ENCODE assay signal across 8 cellular contexts in genomic region chr21:15064576-15065380, GRCh38. TPM values are rescaled to one million over a fixed set of nuclear protein-coding genes. Genes with fewer than 3 reads are reported as not detected.
DNase-seq lines count a peak whose midpoint lies in the region; ATAC-seq lines count a peak whose summit lies in the region.

A gene with protein sequence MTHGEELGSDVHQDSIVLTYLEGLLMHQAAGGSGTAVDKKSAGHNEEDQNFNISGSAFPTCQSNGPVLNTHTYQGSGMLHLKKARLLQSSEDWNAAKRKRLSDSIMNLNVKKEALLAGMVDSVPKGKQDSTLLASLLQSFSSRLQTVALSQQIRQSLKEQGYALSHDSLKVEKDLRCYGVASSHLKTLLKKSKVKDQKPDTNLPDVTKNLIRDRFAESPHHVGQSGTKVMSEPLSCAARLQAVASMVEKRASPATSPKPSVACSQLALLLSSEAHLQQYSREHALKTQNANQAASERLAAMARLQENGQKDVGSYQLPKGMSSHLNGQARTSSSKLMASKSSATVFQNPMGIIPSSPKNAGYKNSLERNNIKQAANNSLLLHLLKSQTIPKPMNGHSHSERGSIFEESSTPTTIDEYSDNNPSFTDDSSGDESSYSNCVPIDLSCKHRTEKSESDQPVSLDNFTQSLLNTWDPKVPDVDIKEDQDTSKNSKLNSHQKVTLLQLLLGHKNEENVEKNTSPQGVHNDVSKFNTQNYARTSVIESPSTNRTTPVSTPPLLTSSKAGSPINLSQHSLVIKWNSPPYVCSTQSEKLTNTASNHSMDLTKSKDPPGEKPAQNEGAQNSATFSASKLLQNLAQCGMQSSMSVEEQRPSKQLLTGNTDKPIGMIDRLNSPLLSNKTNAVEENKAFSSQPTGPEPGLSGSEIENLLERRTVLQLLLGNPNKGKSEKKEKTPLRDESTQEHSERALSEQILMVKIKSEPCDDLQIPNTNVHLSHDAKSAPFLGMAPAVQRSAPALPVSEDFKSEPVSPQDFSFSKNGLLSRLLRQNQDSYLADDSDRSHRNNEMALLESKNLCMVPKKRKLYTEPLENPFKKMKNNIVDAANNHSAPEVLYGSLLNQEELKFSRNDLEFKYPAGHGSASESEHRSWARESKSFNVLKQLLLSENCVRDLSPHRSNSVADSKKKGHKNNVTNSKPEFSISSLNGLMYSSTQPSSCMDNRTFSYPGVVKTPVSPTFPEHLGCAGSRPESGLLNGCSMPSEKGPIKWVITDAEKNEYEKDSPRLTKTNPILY (N-terminal part only) (minus strand): TSS chr21:15065000. CDS start chr21:14968192, 96,808 bp downstream.

- DNase-seq in DMS153 (lab: John Stamatoyannopoulos, UW) (peak; percentile 34), DMS153 treated with DMSO at 0.1 percent for 48 hours (lab: John Stamatoyannopoulos, UW; ENCODE audit: unreplicated experiment) (no peak), NCI-H510A (lab: John Stamatoyannopoulos, UW) (peak; percentile 57), cortex of kidney (lab: John Stamatoyannopoulos, UW) (peak; percentile 57), left lobe of liver (ENCODE audit: low spot score) (peak; percentile 94)
- DNase-seq in activated CD4-positive, alpha-beta T cell treated with anti-CD3 and anti-CD28 coated beads, Interleukin-2, amount 50 U/mL, for 1 hour, result peak; percentile 81
- peak; percentile 75 for DNase-seq in stimulated activated CD4-positive, alpha-beta T cell treated with anti-CD3 and anti-CD28 coated beads, Interleukin-1b, Interleukin-23, amount 100 ng/mL, for 48 hours

- peak; percentile 85 for ATAC-seq in HG03025 (IDR thresholded peaks at IDR 0.05; ENCODE audit: low FRiP score, unreplicated experiment)
- peak; percentile 84 for ATAC-seq in left lobe of liver

RNA-seq across cellular contexts. Expression of the gene that starts here (rescaled TPM):
- 19.3 TPM for total RNA-seq in left lobe of liver
